In the genomic region with DNA sequence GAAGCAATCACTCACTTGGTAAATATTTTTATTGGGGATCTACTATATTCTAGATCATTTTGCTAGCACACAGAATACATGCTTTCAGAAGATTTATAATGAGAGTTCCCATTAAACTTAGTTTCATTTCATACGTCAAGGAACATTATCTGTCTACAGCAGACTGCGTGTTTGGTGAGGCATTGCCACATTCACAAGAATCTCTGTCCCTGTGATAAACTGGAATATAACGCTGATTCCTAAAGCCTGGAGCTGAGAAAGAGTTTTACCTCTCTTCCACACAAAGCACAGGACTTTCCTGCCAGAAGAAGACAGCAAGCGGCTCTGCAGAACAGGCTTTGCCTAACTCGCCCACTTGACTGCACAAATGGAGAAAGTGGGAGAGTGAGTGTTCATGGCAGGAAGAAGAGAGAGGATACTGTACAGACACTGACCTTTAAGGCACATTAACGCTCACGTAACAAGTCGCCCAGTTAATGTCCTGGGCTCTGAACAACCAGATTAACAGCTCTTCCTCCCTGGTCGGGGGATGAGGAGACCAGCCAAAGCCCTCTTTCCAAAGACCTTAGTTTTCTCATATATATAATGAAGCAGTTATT, we compare ENCODE assay signal across 15 cellular contexts.
A peak's percentile ranks its signal among the peaks of the same experiment; 100 is the strongest.
DNase-seq lines count a peak whose midpoint lies in the region; ATAC-seq lines count a peak whose summit lies in the region.
"Had no signal": no experiment of that assay in that cellular context is flagged by ENCODE, and none has a peak within 500 bp of the region (broad histone marks: within the 10 kb centered on the region; RNA-seq: fewer than 3 reads in every experiment).

No MANE protein-coding gene starts in this region.

- H3K27me3 ChIP-seq in endocrine pancreas (ENCODE audit: control insufficient read depth, insufficient read depth, low read length), result no peaks in the 10 kb centered on the region
- H3K27me3 ChIP-seq: BLaER1 had no signal

- H3K4me1 ChIP-seq in endocrine pancreas (ENCODE audit: control insufficient read depth, insufficient read depth, low read length), result peaks cover 14% of the 10 kb centered on the region
- H3K4me1 ChIP-seq: BLaER1, Caco-2 had no signal

- no peaks in the 10 kb centered on the region for H3K9me3 Mint-ChIP-seq in activated T-cell treated with anti-CD3 and anti-CD28 coated beads, Interleukin-2, amount 50 U/mL, for 24 hours
- H3K9me3 Mint-ChIP-seq: CD8-positive, alpha-beta memory T cell had no signal

- H3K36me3 ChIP-seq in endocrine pancreas (ENCODE audit: control insufficient read depth, insufficient read depth, low read length), result no peaks in the 10 kb centered on the region
- H3K36me3 ChIP-seq: BLaER1 had no signal

- no peak for DNase-seq in left cardiac atrium
- no peak for DNase-seq in Right ventricle myocardium superior
- DNase-seq in SK-N-DZ (ENCODE audit: low spot score), result peak; percentile 3
- peak; percentile 31 for DNase-seq in superior temporal gyrus (ENCODE audit: extremely low spot score)
- no peak for DNase-seq in left lobe of liver (ENCODE audit: low spot score)
- no peak for DNase-seq in activated T-cell treated with anti-CD3 and anti-CD28 coated beads, Interleukin-2, amount 50 U/mL, for 24 hours
- DNase-seq: 8988T; AML-193; Caco-2; CD8-positive, alpha-beta memory T cell; DMS53; GF-D8; HCEC 1CT had no signal

- H3K36me3 Mint-ChIP-seq in activated T-cell treated with anti-CD3 and anti-CD28 coated beads, Interleukin-2, amount 50 U/mL, for 24 hours (ENCODE audit: low read depth), result no peaks in the 10 kb centered on the region
- H3K36me3 Mint-ChIP-seq: CD8-positive, alpha-beta memory T cell had no signal

- H3K4me3 ChIP-seq in endocrine pancreas (ENCODE audit: control insufficient read depth, insufficient read depth, low read length), result peak overlapping the region; percentile 62
- H3K4me3 ChIP-seq: BLaER1 had no signal

- no peaks in the 10 kb centered on the region for H3K9me3 ChIP-seq in endocrine pancreas (ENCODE audit: control insufficient read depth, low read length)
- H3K9me3 ChIP-seq: BLaER1, Caco-2 had no signal

- no peak overlapping the region for H3K9ac ChIP-seq in endocrine pancreas (ENCODE audit: control insufficient read depth, insufficient read depth, low read length)
- H3K9ac ChIP-seq: BLaER1 had no signal

- no peak overlapping the region for H3K4me3 Mint-ChIP-seq in activated T-cell treated with anti-CD3 and anti-CD28 coated beads, Interleukin-2, amount 50 U/mL, for 24 hours
- H3K4me3 Mint-ChIP-seq: CD8-positive, alpha-beta memory T cell had no signal

- no peaks in the 10 kb centered on the region for H3K4me1 Mint-ChIP-seq in activated T-cell treated with anti-CD3 and anti-CD28 coated beads, Interleukin-2, amount 50 U/mL, for 24 hours (ENCODE audit: low read depth)
- H3K4me1 Mint-ChIP-seq: CD8-positive, alpha-beta memory T cell had no signal

- no peaks in the 10 kb centered on the region for H3K27me3 Mint-ChIP-seq in activated T-cell treated with anti-CD3 and anti-CD28 coated beads, Interleukin-2, amount 50 U/mL, for 24 hours
- H3K27me3 Mint-ChIP-seq: CD8-positive, alpha-beta memory T cell had no signal

- ATAC-seq in left cardiac atrium (peak; percentile 55 to 57), Right ventricle myocardium superior (ENCODE audit: poor library complexity) (no peak), left lobe of liver (no peak)

- intact Hi-C loops in left cardiac atrium (cut with DNase I) (no loop called here), Right ventricle myocardium superior (cut with DNase I) (no loop called here)

- H3K27ac Mint-ChIP-seq in activated T-cell treated with anti-CD3 and anti-CD28 coated beads, Interleukin-2, amount 50 U/mL, for 24 hours, result no peak overlapping the region
- H3K27ac Mint-ChIP-seq: CD8-positive, alpha-beta memory T cell had no signal

Comparison
In these comparisons a context has a peak if more than half of its experiments do, and no peak if none do; other contexts are left out.
1. ATAC-seq: peak in left cardiac atrium (2 of 2); none in Right ventricle myocardium superior (single experiment) and left lobe of liver (single experiment).
2. DNase-seq: peak in SK-N-DZ (single experiment) and superior temporal gyrus (single experiment); none in left cardiac atrium (single experiment), Right ventricle myocardium superior (single experiment), left lobe of liver (single experiment) and activated T-cell treated with anti-CD3 and anti-CD28 coated beads, Interleukin-2, amount 50 U/mL, for 24 hours (single experiment).